In genomic region chr1:23745515-23745914, GRCh38 we compare ENCODE assay signal across 1 cellular context.
TF ChIP-seq lines count a peak whose summit lies in the region.

No MANE protein-coding gene starts in this region.

TF ChIP-seq in A549, 52 proteins besides CTCF, POLR2A, EP300 and RAD21:
- TF ChIP-seq HOXB13 (CRISPR knock-in tag; IDR thresholded peaks at IDR 0.05; ENCODE audit: low read depth) (no peak), HOXA7 (CRISPR knock-in tag; IDR thresholded peaks at IDR 0.05) (no peak), MAFK (IDR thresholded peaks at IDR 0.05; ENCODE audit: partially characterized antibody) (peak; percentile 80)
